In genomic region chr11:2735053-2735589, GRCh38 we compare ENCODE assay signal across 19 cellular contexts.
"Had no signal": no experiment of that assay in that cellular context is flagged by ENCODE, and none has a peak within 500 bp of the region (broad histone marks: within the 10 kb centered on the region; RNA-seq: fewer than 3 reads in every experiment).

No MANE protein-coding gene starts in this region.

- DNase-seq: KBM-7, MG63, NCI-H1092 treated with DMSO at 0.1 percent for 48 hours, NCI-H1436, NCI-H187, NCI-H2029, NCI-H2081 treated with DMSO at 0.1 percent for 48 hours, NCI-H2171, NCI-H446, NCI-H510A, NCI-H524 treated with DMSO at 0.1 percent for 48 hours, NCI-H69, NCI-H774, SHP77, SK-N-SH, SW 1271 had no signal

- H3K4me3 ChIP-seq: MG63 had no signal

- H3K9ac ChIP-seq: SK-N-SH had no signal

- ATAC-seq: Panc1 had no signal

- H3K27me3 ChIP-seq: MG63 had no signal

- H3K9me3 ChIP-seq: MG63, SK-N-SH had no signal

- H3K4me2 ChIP-seq: SK-N-SH had no signal

- H3K36me3 ChIP-seq: MG63 had no signal

- H3K27ac ChIP-seq: HL-60, RWPE1 had no signal
